Comparison of ENCODE assay signal across 9 cellular contexts in the genomic region with DNA sequence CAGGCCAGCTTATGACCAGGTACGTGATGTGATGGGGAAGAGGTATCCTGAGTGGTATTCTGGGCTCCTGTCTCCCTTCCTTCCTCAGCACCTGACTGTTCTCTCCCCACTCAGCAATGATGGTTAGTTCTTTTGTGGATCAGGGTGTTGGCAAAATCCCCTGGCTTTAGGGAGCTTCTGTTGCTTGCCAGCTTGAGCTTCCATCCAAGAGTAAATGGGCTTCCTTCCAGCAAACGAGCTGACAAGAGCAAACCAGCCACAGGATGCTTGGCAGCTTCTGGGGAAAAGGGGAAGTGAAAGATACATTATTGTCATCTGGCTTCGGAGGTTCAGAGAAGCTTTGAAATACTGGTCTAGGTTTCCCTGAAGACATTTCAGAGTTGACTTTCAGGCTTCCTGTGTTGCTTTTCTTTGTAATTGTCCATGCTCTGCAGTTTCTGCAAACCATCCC. TPM values are rescaled to one million over a fixed set of nuclear protein-coding genes. Genes with fewer than 3 reads are reported as not detected.
DNase-seq lines count a peak whose midpoint lies in the region; ATAC-seq and TF ChIP-seq lines count a peak whose summit lies in the region.
"Had no signal": no experiment of that assay in that cellular context is flagged by ENCODE, and none has a peak within 500 bp of the region (broad histone marks: within the 10 kb centered on the region; RNA-seq: fewer than 3 reads in every experiment).

No MANE protein-coding gene starts in this region.

- peaks cover 83% of the 10 kb centered on the region for H3K36me3 Mint-ChIP-seq in activated naive CD4-positive, alpha-beta T cell treated with anti-CD3 and anti-CD28 coated beads for 36 hours (ENCODE audit: low read depth)

- peak; percentile 36 for ATAC-seq in HG02678 (IDR thresholded peaks at IDR 0.05; ENCODE audit: unreplicated experiment)

- peak overlapping the region; percentile 97 for H3K4me3 Mint-ChIP-seq in activated naive CD4-positive, alpha-beta T cell treated with anti-CD3 and anti-CD28 coated beads for 36 hours

- H3K27ac Mint-ChIP-seq in activated naive CD4-positive, alpha-beta T cell treated with anti-CD3 and anti-CD28 coated beads for 36 hours, result peak overlapping the region; percentile 85

- H3K27ac ChIP-seq in tibial artery, result no peak overlapping the region
- H3K27ac ChIP-seq: cardiac muscle cell had no signal

- H3K27me3 Mint-ChIP-seq in activated naive CD4-positive, alpha-beta T cell treated with anti-CD3 and anti-CD28 coated beads for 36 hours (ENCODE audit: low read depth), result no peaks in the 10 kb centered on the region

- H3K9me3 ChIP-seq in tibial artery, result no peaks in the 10 kb centered on the region

- DNase-seq in activated naive CD4-positive, alpha-beta T cell treated with anti-CD3 and anti-CD28 coated beads for 36 hours, result peak; percentile 66
- DNase-seq in activated naive CD4-positive, alpha-beta T cell treated with anti-CD3 and anti-CD28 coated beads, Interleukin-2, amount 50 U/mL, for 16 hours, result no peak
- DNase-seq in NCI-H2029 treated with DMSO at 0.1 percent for 48 hours (lab: John Stamatoyannopoulos, UW) (peak; percentile 44), anterior cingulate cortex (lab: John Stamatoyannopoulos, UW) (peak in 45 of 58 donors; percentile 16 to 88 (median 51)), islet precursor cell (peak; percentile 41), tibial artery (peak; percentile 40 to 48)
- DNase-seq in stimulated activated CD4-positive, alpha-beta T cell treated with anti-CD3 and anti-CD28 coated beads, Interleukin-4, amount 100 ng/mL, for 24 hours, result no peak

- H3K9me3 Mint-ChIP-seq in activated naive CD4-positive, alpha-beta T cell treated with anti-CD3 and anti-CD28 coated beads for 36 hours, result no peaks in the 10 kb centered on the region

- peaks cover 0 to 9% (median 0%) of the 10 kb centered on the region in 3 donors for H3K36me3 ChIP-seq in tibial artery

- TF ChIP-seq CTCF in tibial artery (IDR thresholded peaks at IDR 0.05), result no peak

- intact Hi-C loops in activated naive CD4-positive, alpha-beta T cell treated with anti-CD3 and anti-CD28 coated beads for 36 hours (cut with micrococcal nuclease), result loop anchor here (1.0 to 5.0 kb wide), 5 partner anchors 89 to 496 kb away; a partner anchor contains a TSS
- intact Hi-C loops in tibial artery (cut with DNase I; ENCODE audit: low total_unique reads), result no loop called here

- no peaks in the 10 kb centered on the region for H3K27me3 ChIP-seq in tibial artery
- H3K27me3 ChIP-seq: cardiac muscle cell had no signal

- no peak overlapping the region for H3K4me3 ChIP-seq in tibial artery
- H3K4me3 ChIP-seq: cardiac muscle cell had no signal

- H3K4me1 ChIP-seq in tibial artery, result peaks cover 0 to 48% (median 20%) of the 10 kb centered on the region in 4 donors

- H3K4me1 Mint-ChIP-seq in activated naive CD4-positive, alpha-beta T cell treated with anti-CD3 and anti-CD28 coated beads for 36 hours (ENCODE audit: low read depth), result peaks cover 74% of the 10 kb centered on the region

- CTCF ChIA-PET in activated naive CD4-positive, alpha-beta T cell treated with anti-CD3 and anti-CD28 coated beads for 36 hours (lab: Charles Lee), result interaction anchor here (0.6 to 5.1 kb wide), 12 partner anchors 10 to 198 kb away, joined by 3 to 47 read pairs (median 4); a partner anchor contains a TSS

RNA-seq across cellular contexts. Expression of a gene that starts 5.2 kb away (rescaled TPM):
- total RNA-seq in activated naive CD4-positive, alpha-beta T cell treated with anti-CD3 and anti-CD28 coated beads for 36 hours, result 10 to 100 TPM; 51.0 to 53.5 TPM

Comparison
In these comparisons a context has a peak if more than half of its experiments do, and no peak if none do; other contexts are left out.
1. DNase-seq: peak in activated naive CD4-positive, alpha-beta T cell treated with anti-CD3 and anti-CD28 coated beads for 36 hours (single experiment), NCI-H2029 treated with DMSO at 0.1 percent for 48 hours (single experiment), anterior cingulate cortex (45 of 58), islet precursor cell (single experiment) and tibial artery (2 of 2); none in activated naive CD4-positive, alpha-beta T cell treated with anti-CD3 and anti-CD28 coated beads, Interleukin-2, amount 50 U/mL, for 16 hours (single experiment) and stimulated activated CD4-positive, alpha-beta T cell treated with anti-CD3 and anti-CD28 coated beads, Interleukin-4, amount 100 ng/mL, for 24 hours (single experiment).